8 cellular contexts compared by ENCODE assay signal in the genomic region with DNA sequence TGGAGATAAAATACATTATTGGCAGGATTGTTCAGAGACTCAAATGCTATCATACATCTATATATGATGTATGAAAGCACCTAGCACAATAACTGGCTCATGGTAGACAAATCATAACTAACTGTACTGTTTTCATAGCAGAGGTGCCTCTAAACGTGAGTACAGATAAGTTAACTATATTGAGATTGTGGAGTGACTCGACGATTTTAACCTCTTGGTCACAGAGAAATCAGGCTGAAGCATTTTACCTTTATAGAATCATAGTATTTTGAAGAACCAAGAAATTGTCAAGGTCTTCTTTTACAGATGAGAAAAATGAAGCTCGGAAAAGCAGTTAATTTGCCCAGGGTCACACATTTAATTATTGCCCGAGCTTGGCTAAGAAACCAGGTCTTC. TPM values are rescaled to one million over a fixed set of nuclear protein-coding genes. Genes with fewer than 3 reads are reported as not detected.
DNase-seq lines count a peak whose midpoint lies in the region; ATAC-seq, FAIRE-seq and TF ChIP-seq lines count a peak whose summit lies in the region.

No MANE protein-coding gene starts in this region.

- TF ChIP-seq CTCF in thoracic aorta (IDR thresholded peaks at IDR 0.05) (no peak), GM13976 (IDR thresholded peaks at IDR 0.05; ENCODE audit: borderline replicate concordance, control extremely low read depth, extremely low read depth, insufficient read depth, missing control alignments) (no peak)

- no peak overlapping the region for H3K27ac Mint-ChIP-seq in activated T-cell treated with anti-CD3 and anti-CD28 coated beads, Interleukin-2, amount 50 U/mL, for 24 hours
- H3K27ac Mint-ChIP-seq in activated CD8-positive, alpha-beta T cell treated with anti-CD3 and anti-CD28 coated beads, Interleukin-2, amount 10 ng/mL, durations not matched to agents 7 days and 5 days, result no peak overlapping the region

- no peaks in the 10 kb centered on the region for H3K27me3 Mint-ChIP-seq in activated T-cell treated with anti-CD3 and anti-CD28 coated beads, Interleukin-2, amount 50 U/mL, for 24 hours
- H3K27me3 Mint-ChIP-seq in activated CD8-positive, alpha-beta T cell treated with anti-CD3 and anti-CD28 coated beads, Interleukin-2, amount 10 ng/mL, durations not matched to agents 7 days and 5 days (ENCODE audit: low read depth), result no peaks in the 10 kb centered on the region

- H3K9me3 Mint-ChIP-seq in activated T-cell treated with anti-CD3 and anti-CD28 coated beads, Interleukin-2, amount 50 U/mL, for 24 hours, result no peaks in the 10 kb centered on the region
- no peaks in the 10 kb centered on the region for H3K9me3 Mint-ChIP-seq in activated CD8-positive, alpha-beta T cell treated with anti-CD3 and anti-CD28 coated beads, Interleukin-2, amount 10 ng/mL, durations not matched to agents 7 days and 5 days (ENCODE audit: insufficient read depth)

- POLR2A ChIA-PET in activated CD8-positive, alpha-beta T cell treated with anti-CD3 and anti-CD28 coated beads, Interleukin-2, amount 10 ng/mL, durations not matched to agents 7 days and 5 days (lab: Charles Lee), result interaction anchor here (0.5 to 1.7 kb wide), 5 partner anchors 8 to 1140 kb away, joined by 3 to 7 read pairs (median 5); a partner anchor contains a TSS

- peak; percentile 45 for FAIRE-seq in islet of Langerhans (lab: Jason Lieb, UNC)

- in situ Hi-C loops in GM13976 (cut with MboI; ENCODE audit: low sequenced_read_pairs, unreplicated experiment), result no loop called here

- H3K4me3 ChIP-seq in thoracic aorta, result peak overlapping the region; percentile 93

- H3K27ac ChIP-seq in thoracic aorta, result peak overlapping the region in 1 of 2 donors; percentile 89

- peaks cover 0 to 16% of the 10 kb centered on the region in 2 donors for H3K4me1 ChIP-seq in thoracic aorta (ENCODE audit: control insufficient read depth in 1 of 2, low read depth in 2 of 2)

- peak overlapping the region; percentile 90 for H3K4me3 Mint-ChIP-seq in activated T-cell treated with anti-CD3 and anti-CD28 coated beads, Interleukin-2, amount 50 U/mL, for 24 hours
- H3K4me3 Mint-ChIP-seq in activated CD8-positive, alpha-beta T cell treated with anti-CD3 and anti-CD28 coated beads, Interleukin-2, amount 10 ng/mL, durations not matched to agents 7 days and 5 days, result peak overlapping the region; percentile 92

- DNase-seq in activated T-cell treated with anti-CD3 and anti-CD28 coated beads, Interleukin-2, amount 50 U/mL, for 24 hours, result no peak
- no peak for DNase-seq in activated T-cell treated with anti-CD3 and anti-CD28 coated beads, Interleukin-2, amount 50 U/mL, for 48 hours
- no peak for DNase-seq in activated CD8-positive, alpha-beta T cell treated with anti-CD3 and anti-CD28 coated beads, Interleukin-2, amount 10 ng/mL, durations not matched to agents 7 days and 5 days
- DNase-seq in thoracic aorta (ENCODE audit: low spot score) (no peak), GM13976 (ENCODE audit: low spot score) (no peak)
- no peak for DNase-seq in stimulated activated CD4-positive, alpha-beta T cell treated with anti-CD3 and anti-CD28 coated beads, Interleukin-1b, Interleukin-23, amount 100 ng/mL, for 48 hours

- H3K4me1 Mint-ChIP-seq in activated T-cell treated with anti-CD3 and anti-CD28 coated beads, Interleukin-2, amount 50 U/mL, for 24 hours (ENCODE audit: low read depth), result peaks cover 23% of the 10 kb centered on the region
- H3K4me1 Mint-ChIP-seq in activated CD8-positive, alpha-beta T cell treated with anti-CD3 and anti-CD28 coated beads, Interleukin-2, amount 10 ng/mL, durations not matched to agents 7 days and 5 days (ENCODE audit: low read depth), result peaks cover 18% of the 10 kb centered on the region

- H3K27me3 ChIP-seq in thoracic aorta (replicated peaks; ENCODE audit: insufficient read depth), result no peaks in the 10 kb centered on the region

- H3K36me3 ChIP-seq in thoracic aorta, result no peaks in the 10 kb centered on the region

- ATAC-seq in activated CD8-positive, alpha-beta T cell treated with anti-CD3 and anti-CD28 coated beads, Interleukin-2, amount 10 ng/mL, durations not matched to agents 7 days and 5 days, result no peak
- no peak for ATAC-seq in thoracic aorta (ENCODE audit: insufficient number of reproducible peaks, low FRiP score, low read depth)
- no peak for ATAC-seq in GM18870 (IDR thresholded peaks at IDR 0.05; ENCODE audit: unreplicated experiment)

- H3K36me3 Mint-ChIP-seq in activated T-cell treated with anti-CD3 and anti-CD28 coated beads, Interleukin-2, amount 50 U/mL, for 24 hours (ENCODE audit: low read depth), result peaks cover 8% of the 10 kb centered on the region
- peaks cover 2% of the 10 kb centered on the region for H3K36me3 Mint-ChIP-seq in activated CD8-positive, alpha-beta T cell treated with anti-CD3 and anti-CD28 coated beads, Interleukin-2, amount 10 ng/mL, durations not matched to agents 7 days and 5 days (ENCODE audit: low read depth)

- no peaks in the 10 kb centered on the region for H3K9me3 ChIP-seq in thoracic aorta

- CTCF ChIA-PET in activated CD8-positive, alpha-beta T cell treated with anti-CD3 and anti-CD28 coated beads, Interleukin-2, amount 10 ng/mL, durations not matched to agents 7 days and 5 days (lab: Charles Lee), result interaction anchor here (0.7 to 3.9 kb wide), 16 partner anchors 9 to 378 kb away, joined by 3 to 40 read pairs (median 7); a partner anchor contains a TSS

RNA-seq across cellular contexts. Expression of a gene that starts 0.7 kb away (rescaled TPM):
- total RNA-seq in activated CD8-positive, alpha-beta T cell treated with anti-CD3 and anti-CD28 coated beads, Interleukin-2, amount 10 ng/mL, durations not matched to agents 7 days and 5 days, result 10 to 100 TPM; 23.1 to 27.7 TPM
- 10 to 100 TPM; 25.5 to 47.4 TPM for total RNA-seq in thoracic aorta

RNA-seq across cellular contexts. Expression of a gene that starts 28.3 kb away (rescaled TPM):
- 10 to 100 TPM; 87.5 to 90.8 TPM for total RNA-seq in activated CD8-positive, alpha-beta T cell treated with anti-CD3 and anti-CD28 coated beads, Interleukin-2, amount 10 ng/mL, durations not matched to agents 7 days and 5 days
- total RNA-seq in thoracic aorta, result 10 to 100 TPM; 55.1 to 55.5 TPM
